7 cellular contexts compared by ENCODE assay signal in the genomic region with DNA sequence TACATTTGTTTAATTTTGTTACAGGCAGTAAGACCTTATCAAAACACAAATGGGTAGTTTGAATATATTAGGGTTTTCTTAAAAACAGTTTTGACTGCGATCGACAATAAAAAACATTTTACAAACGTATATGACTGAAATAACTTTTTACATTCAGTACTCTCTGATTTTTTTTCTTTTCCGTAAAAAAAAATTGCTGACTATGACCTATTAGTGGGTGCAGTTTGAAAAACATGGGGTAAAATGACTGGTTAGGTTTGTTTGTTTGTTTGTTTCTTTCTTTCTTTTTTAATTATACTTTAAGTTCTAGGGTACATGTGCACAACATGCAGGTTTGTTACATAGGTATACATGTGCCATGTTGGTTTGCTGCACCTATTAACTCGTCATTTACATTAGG.
"Had no signal": no experiment of that assay in that cellular context is flagged by ENCODE, and none has a peak within 500 bp of the region (broad histone marks: within the 10 kb centered on the region; RNA-seq: fewer than 3 reads in every experiment).

No MANE protein-coding gene starts in this region.

- H2AFZ ChIP-seq: GM23338 had no signal

- H3K36me3 ChIP-seq: HAP-1 had no signal

- DNase-seq: H7, KG1 had no signal

- H3K4me2 ChIP-seq: GM23338 had no signal

- H3K27ac Mint-ChIP-seq: GM23338 had no signal

- H3K4me1 ChIP-seq: HAP-1 had no signal

- H3K9me3 ChIP-seq: HAP-1 had no signal

- H3K27ac ChIP-seq: HL-60 had no signal

- H3K4me3 Mint-ChIP-seq: GM23338, IgD-negative memory B cell had no signal

- H3K4me3 ChIP-seq: GM23338, HAP-1 had no signal

- H3K27me3 Mint-ChIP-seq: IgD-negative memory B cell had no signal

- ATAC-seq: GM23338, HCT116 had no signal
